1 cellular context compared by ENCODE assay signal in genomic region chr17:80018917-80019651, GRCh38.
TF ChIP-seq lines count a peak whose summit lies in the region.

No MANE protein-coding gene starts in this region.

TF ChIP-seq in H1, 55 proteins besides CTCF, POLR2A, EP300 and RAD21:
- TF ChIP-seq CHD1 (IDR thresholded peaks at IDR 0.05; ENCODE audit: low read depth, low read length) (no peak), TAF7 (optimal IDR thresholded peaks at IDR 0.05; ENCODE audit: borderline replicate concordance, low read depth, low read length) (no peak), CEBPB (IDR thresholded peaks at IDR 0.05; ENCODE audit: low read depth, low read length) (no peak), MAFK (IDR thresholded peaks at IDR 0.05; ENCODE audit: low read depth, low read length) (no peak), HDAC2 (IDR thresholded peaks at IDR 0.05; ENCODE audit: borderline replicate concordance in 1 of 2, low read depth in 2 of 2, low read length in 2 of 2) (no peak), ATF2 (IDR thresholded peaks at IDR 0.05; ENCODE audit: low read length) (no peak), CHD7 (IDR thresholded peaks at IDR 0.05; ENCODE audit: insufficient replicate concordance, low read length) (no peak), TEAD4 (IDR thresholded peaks at IDR 0.05; ENCODE audit: low read depth, low read length) (no peak)
